In the genomic region with DNA sequence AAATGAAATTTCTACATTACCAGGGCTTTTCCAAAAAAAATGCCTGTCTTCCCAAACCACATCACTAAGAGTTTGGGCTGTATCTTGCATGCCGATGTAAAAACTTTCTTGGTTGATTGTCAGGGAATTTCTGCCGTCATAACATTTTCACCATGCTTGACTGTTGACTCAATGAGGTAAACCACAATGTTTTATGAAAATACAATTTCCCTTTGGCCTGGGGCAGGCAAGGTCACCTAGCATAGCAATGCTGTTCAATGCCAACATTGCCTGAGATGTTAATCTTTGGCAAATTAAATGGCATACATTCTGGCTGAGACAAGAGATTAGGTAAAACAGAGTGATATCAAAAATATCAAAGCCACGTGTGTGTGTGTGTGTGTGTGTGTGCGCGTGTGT, we compare ENCODE assay signal across 17 cellular contexts.
DNase-seq lines count a peak whose midpoint lies in the region; ATAC-seq and TF ChIP-seq lines count a peak whose summit lies in the region.
"Had no signal": no experiment of that assay in that cellular context is flagged by ENCODE, and none has a peak within 500 bp of the region (broad histone marks: within the 10 kb centered on the region; RNA-seq: fewer than 3 reads in every experiment).

No MANE protein-coding gene starts in this region.

- no peaks in the 10 kb centered on the region for H3K27me3 Mint-ChIP-seq in activated CD4-positive, alpha-beta T cell treated with anti-CD3 and anti-CD28 coated beads for 36 hours
- H3K27me3 Mint-ChIP-seq: CD4-positive, alpha-beta T cell; T-helper 17 cell had no signal

- peak; percentile 85 for DNase-seq in EH (ENCODE audit: low read depth)
- peak; percentile 80 for DNase-seq in NCI-H226
- DNase-seq in dedifferentiated amniotic fluid mesenchymal stem cell (ENCODE audit: extremely low spot score): peak; percentile 50
- peak; percentile 70 for DNase-seq in retinal pigment epithelial cell (ENCODE audit: low read depth)
- DNase-seq in activated CD4-positive, alpha-beta T cell treated with anti-CD3 and anti-CD28 coated beads for 36 hours: no peak
- no peak for DNase-seq in NCI-H2029 treated with DMSO at 0.1 percent for 48 hours (lab: John Stamatoyannopoulos, UW)
- DNase-seq: activated CD8-positive, alpha-beta memory T cell treated with anti-CD3 and anti-CD28 coated beads, Interleukin-2, amount 10 ng/mL, durations not matched to agents 7 days and 5 days; CD4-positive, alpha-beta T cell; effector CD8-positive, alpha-beta T cell; Kasumi-1; NCI-H82; occipital lobe; stimulated activated CD4-positive, alpha-beta T cell treated with anti-CD3 and anti-CD28 coated beads, Interleukin-4, amount 100 ng/mL, for 4 hours; T-helper 17 cell; upper lobe of left lung had no signal

- no peak overlapping the region for H3K4me3 Mint-ChIP-seq in activated CD4-positive, alpha-beta T cell treated with anti-CD3 and anti-CD28 coated beads for 36 hours
- H3K4me3 Mint-ChIP-seq: activated CD8-positive, alpha-beta memory T cell treated with anti-CD3 and anti-CD28 coated beads, Interleukin-2, amount 10 ng/mL, durations not matched to agents 7 days and 5 days; CD4-positive, alpha-beta T cell had no signal

- POLR2A ChIA-PET in activated CD4-positive, alpha-beta T cell treated with anti-CD3 and anti-CD28 coated beads for 36 hours (lab: Charles Lee): no interaction called here

- H3K36me3 Mint-ChIP-seq in activated CD4-positive, alpha-beta T cell treated with anti-CD3 and anti-CD28 coated beads for 36 hours (ENCODE audit: low read depth): no peaks in the 10 kb centered on the region
- H3K36me3 Mint-ChIP-seq: activated CD8-positive, alpha-beta memory T cell treated with anti-CD3 and anti-CD28 coated beads, Interleukin-2, amount 10 ng/mL, durations not matched to agents 7 days and 5 days had no signal

- H3K9me3 Mint-ChIP-seq in activated CD4-positive, alpha-beta T cell treated with anti-CD3 and anti-CD28 coated beads for 36 hours (ENCODE audit: low read depth): no peaks in the 10 kb centered on the region
- H3K9me3 Mint-ChIP-seq: CD4-positive, alpha-beta T cell had no signal

- H3K4me3 ChIP-seq in retinal pigment epithelial cell (ENCODE audit: low read length): no peak overlapping the region
- H3K4me3 ChIP-seq: cardiac muscle cell, upper lobe of left lung had no signal

- ATAC-seq in activated CD4-positive, alpha-beta T cell treated with anti-CD3 and anti-CD28 coated beads for 36 hours: no peak
- ATAC-seq in HG03175 (IDR thresholded peaks at IDR 0.05; ENCODE audit: unreplicated experiment): no peak
- ATAC-seq: activated CD8-positive, alpha-beta memory T cell treated with anti-CD3 and anti-CD28 coated beads, Interleukin-2, amount 10 ng/mL, durations not matched to agents 7 days and 5 days; T-helper 17 cell had no signal

- intact Hi-C loops in activated CD4-positive, alpha-beta T cell treated with anti-CD3 and anti-CD28 coated beads for 36 hours (cut with DNase I, micrococcal nuclease): no loop called here

- no peak overlapping the region for H3K27ac Mint-ChIP-seq in activated CD4-positive, alpha-beta T cell treated with anti-CD3 and anti-CD28 coated beads for 36 hours
- H3K27ac Mint-ChIP-seq: activated CD8-positive, alpha-beta memory T cell treated with anti-CD3 and anti-CD28 coated beads, Interleukin-2, amount 10 ng/mL, durations not matched to agents 7 days and 5 days; CD4-positive, alpha-beta T cell; T-helper 17 cell had no signal

- no peaks in the 10 kb centered on the region for H3K4me1 Mint-ChIP-seq in activated CD4-positive, alpha-beta T cell treated with anti-CD3 and anti-CD28 coated beads for 36 hours

- TF ChIP-seq CTCF in retinal pigment epithelial cell (conservative IDR thresholded peaks at IDR 0.05; ENCODE audit: low read depth, low read length): no peak

- CTCF ChIA-PET in activated CD4-positive, alpha-beta T cell treated with anti-CD3 and anti-CD28 coated beads for 36 hours (lab: Charles Lee): no interaction called here

Comparison
In these comparisons a context has a peak if more than half of its experiments do, and no peak if none do; other contexts are left out.
1. DNase-seq: peak in EH (single experiment), NCI-H226 (single experiment), dedifferentiated amniotic fluid mesenchymal stem cell (single experiment) and retinal pigment epithelial cell (single experiment); none in activated CD4-positive, alpha-beta T cell treated with anti-CD3 and anti-CD28 coated beads for 36 hours (single experiment) and NCI-H2029 treated with DMSO at 0.1 percent for 48 hours (single experiment).